In the genomic region with DNA sequence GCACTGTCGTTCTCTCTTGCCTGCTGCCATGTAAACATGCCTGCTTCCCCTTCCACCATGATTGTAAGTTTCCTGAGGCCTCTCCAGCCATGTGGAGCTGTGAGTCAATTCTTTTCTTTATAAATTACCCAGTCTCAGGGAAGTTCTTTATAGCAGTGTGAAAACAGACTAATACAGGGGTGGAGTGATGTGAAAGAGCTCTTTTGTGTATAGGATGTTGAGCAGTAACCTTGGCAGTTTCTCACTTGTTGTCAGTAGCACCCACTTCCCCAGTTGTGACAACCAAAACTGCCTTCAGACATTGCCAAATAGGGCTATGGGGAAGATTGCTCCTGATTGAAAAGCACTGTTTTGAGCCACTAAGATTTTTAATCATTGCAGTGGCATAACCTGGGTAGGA, we compare ENCODE assay signal across 25 cellular contexts.
DNase-seq lines count a peak whose midpoint lies in the region; ATAC-seq, FAIRE-seq and TF ChIP-seq lines count a peak whose summit lies in the region.
"Had no signal": no experiment of that assay in that cellular context is flagged by ENCODE, and none has a peak within 500 bp of the region (broad histone marks: within the 10 kb centered on the region; RNA-seq: fewer than 3 reads in every experiment).

No MANE protein-coding gene starts in this region.

- no peak overlapping the region for H3K4me3 ChIP-seq in Peyer's patch
- H3K4me3 ChIP-seq: ascending aorta, dorsolateral prefrontal cortex, K562, prostate gland, stomach, transverse colon had no signal

- H3K9me3 ChIP-seq in H9 (ENCODE audit: control insufficient read depth, low read depth, low read length) (no peaks in the 10 kb centered on the region), Peyer's patch (no peaks in the 10 kb centered on the region)
- H3K9me3 ChIP-seq: ascending aorta, prostate gland, stomach, transverse colon had no signal

- H3K9ac ChIP-seq in H9 (ENCODE audit: extremely low read depth, insufficient read length, low read length): no peak overlapping the region

- H3K56ac ChIP-seq in H9 (ENCODE audit: insufficient read length, low read depth, low read length): no peak overlapping the region

- no peak overlapping the region for H2AK5ac ChIP-seq in H9 (ENCODE audit: insufficient read length, low read length)

- H3K4me3 Mint-ChIP-seq in H9: no peak overlapping the region
- peak overlapping the region; percentile 38 to 70 (median 67) for H3K4me3 Mint-ChIP-seq in immature natural killer cell
- H3K4me3 Mint-ChIP-seq: activated naive CD8-positive, alpha-beta T cell had no signal

- H3K79me2 ChIP-seq in H9 (ENCODE audit: insufficient read depth, low read length): no peaks in the 10 kb centered on the region

- H3K9me3 Mint-ChIP-seq in H9: peaks cover 0 to 3% of the 10 kb centered on the region in 2 experiments; a peak in 1 of 5 replicates
- H3K9me3 Mint-ChIP-seq in immature natural killer cell: peaks cover 0 to 8% (median under 1%) of the 10 kb centered on the region in 6 donors

- H3K27me3 ChIP-seq in H9 (ENCODE audit: insufficient read depth, low read length) (no peaks in the 10 kb centered on the region), Peyer's patch (no peaks in the 10 kb centered on the region)
- H3K27me3 ChIP-seq: ascending aorta, dorsolateral prefrontal cortex, stomach, transverse colon had no signal

- H3K36me3 Mint-ChIP-seq in H9 (ENCODE audit: insufficient read depth in 1 of 3, low read depth in 3 of 3): no peaks in the 10 kb centered on the region; a peak in 1 of 7 replicates
- no peaks in the 10 kb centered on the region for H3K36me3 Mint-ChIP-seq in immature natural killer cell
- H3K36me3 Mint-ChIP-seq: activated naive CD8-positive, alpha-beta T cell had no signal

- peaks cover 5% of the 10 kb centered on the region for H3K27me3 Mint-ChIP-seq in H9 (ENCODE audit: low read depth)
- H3K27me3 Mint-ChIP-seq in immature natural killer cell (ENCODE audit: low read depth in 3 of 3): no peaks in the 10 kb centered on the region
- H3K27me3 Mint-ChIP-seq: activated naive CD8-positive, alpha-beta T cell had no signal

- peaks cover 5% of the 10 kb centered on the region; the same call in 1 of the 2 replicates for H3K4me1 ChIP-seq in H9 (ENCODE audit: insufficient read depth, low read length)
- no peaks in the 10 kb centered on the region for H3K4me1 ChIP-seq in Peyer's patch
- H3K4me1 ChIP-seq: ascending aorta, prostate gland, stomach, transverse colon had no signal

- no peak overlapping the region for H2BK120ac ChIP-seq in H9 (ENCODE audit: low read depth, low read length, poor library complexity, severe bottlenecking)

- H3K23ac ChIP-seq in H9 (ENCODE audit: insufficient read length, low read depth, low read length): no peak overlapping the region

- H3K4me1 Mint-ChIP-seq in H9: peaks cover 16 to 17% of the 10 kb centered on the region in 2 experiments
- peaks cover 69 to 98% of the 10 kb centered on the region in 2 donors for H3K4me1 Mint-ChIP-seq in immature natural killer cell

- WGBS in H9 (ENCODE audit: extremely low coverage, insufficient read length, low lambda C conversion rate): no CpG with 5 or more reads among the region's 1 CpG

- H4K91ac ChIP-seq in H9 (ENCODE audit: insufficient read length, low read depth, low read length): no peak overlapping the region

- H3K79me1 ChIP-seq in H9 (ENCODE audit: insufficient read depth, low read depth, low read length, poor library complexity, severe bottlenecking): no peaks in the 10 kb centered on the region

- H3K36me3 ChIP-seq in Peyer's patch: no peaks in the 10 kb centered on the region
- H3K36me3 ChIP-seq: ascending aorta, prostate gland, stomach, transverse colon had no signal

- TF ChIP-seq CTCF in H9 (conservative IDR thresholded peaks at IDR 0.05) (no peak), Peyer's patch (IDR thresholded peaks at IDR 0.05) (no peak)

- H2BK12ac ChIP-seq in H9 (ENCODE audit: insufficient read length, low read depth, low read length): no peak overlapping the region

- H2BK5ac ChIP-seq in H9 (ENCODE audit: insufficient read length, low read length): no peak overlapping the region

- H3K27ac ChIP-seq in H9 (ENCODE audit: insufficient read length, low read depth, low read length): no peak overlapping the region
- no peak overlapping the region for H3K27ac ChIP-seq in Peyer's patch
- H3K27ac ChIP-seq: ascending aorta, dorsolateral prefrontal cortex, prostate gland, stomach, transverse colon had no signal

- no peak overlapping the region for H3T11ph ChIP-seq in H9 (ENCODE audit: low read length)

- no peak overlapping the region for H3K18ac ChIP-seq in H9 (ENCODE audit: insufficient read length, low read depth, low read length)

- ATAC-seq in GM19467 (IDR thresholded peaks at IDR 0.05; ENCODE audit: unreplicated experiment): no peak
- ATAC-seq in HG03342 (IDR thresholded peaks at IDR 0.05; ENCODE audit: unreplicated experiment): no peak
- ATAC-seq in left lobe of liver: no peak
- ATAC-seq: HCT116, K562 had no signal

- no peaks in the 10 kb centered on the region for H4K20me1 ChIP-seq in H9 (ENCODE audit: control insufficient read depth, insufficient read depth, insufficient read length)

- H3K27ac Mint-ChIP-seq in H9 (peak overlapping the region in 2 of 3 experiments; percentile 30 to 57; a peak in 2 of 7 replicates), immature natural killer cell (peak overlapping the region; percentile 89 to 97 (median 93))
- H3K27ac Mint-ChIP-seq: activated naive CD8-positive, alpha-beta T cell had no signal

- H3K4me2 ChIP-seq in H9 (ENCODE audit: insufficient read depth, insufficient read length, low read length): no peak overlapping the region

- H2BK15ac ChIP-seq in H9 (ENCODE audit: low read depth, low read length): no peak overlapping the region

- no peak overlapping the region for H2AFZ ChIP-seq in H9 (ENCODE audit: low read length)

- H3K23me2 ChIP-seq in H9 (ENCODE audit: insufficient read length, low read depth, low read length, poor library complexity, severe bottlenecking): no peaks in the 10 kb centered on the region

- FAIRE-seq in GM12892 (lab: Jason Lieb, UNC): peak; percentile 5
- FAIRE-seq: endothelial cell of umbilical vein, K562 had no signal

- no peak overlapping the region for H4K8ac ChIP-seq in H9 (replicated peaks; ENCODE audit: insufficient read length, low read depth, low read length)

- TF ChIP-seq POLR2A in GM12892 (IDR thresholded peaks at IDR 0.05; ENCODE audit: low read depth, low read length): no peak
- no peak for TF ChIP-seq POLR2A in Peyer's patch (IDR thresholded peaks at IDR 0.05)

- H3K14ac ChIP-seq in H9 (ENCODE audit: insufficient read depth, low read length): no peak overlapping the region

- H4K5ac ChIP-seq in H9 (ENCODE audit: insufficient read length, low read depth, low read length): no peak overlapping the region

- H3K4ac ChIP-seq in H9 (ENCODE audit: low read depth, low read length): no peak overlapping the region

- no peak overlapping the region for H2BK20ac ChIP-seq in H9 (ENCODE audit: low read depth, low read length, poor library complexity, severe bottlenecking)

- DNase-seq in GM12892 (ENCODE audit: insufficient read length) (no peak), H9 (no peak), NOMO-1 treated with dmso at 0.1 percent for 144 hours (lab: John Stamatoyannopoulos, UW; ENCODE audit: unreplicated experiment) (peak; percentile 41), immature natural killer cell (peak; percentile 47 to 64 (median 51)), left lobe of liver (ENCODE audit: low spot score) (no peak), Peyer's patch (no peak)
- DNase-seq: activated CD4-positive, alpha-beta T cell treated with anti-CD3 and anti-CD28 coated beads, Interleukin-2, amount 50 U/mL, for 4 hours; activated CD4-positive, CD25-positive, alpha-beta regulatory T cell; C1 segment of cervical spinal cord; central memory CD4-positive, alpha-beta T cell; dorsolateral prefrontal cortex; NCI-H1694 treated with DMSO at 0.1 percent for 48 hours; NCI-H2171 treated with DMSO at 0.1 percent for 48 hours; NCI-H524 treated with DMSO at 0.1 percent for 48 hours; stomach; T1000; transverse colon had no signal

Comparison
In these comparisons a context has a peak if more than half of its experiments do, and no peak if none do; other contexts are left out.
1. DNase-seq: peak in NOMO-1 treated with dmso at 0.1 percent for 144 hours (single experiment) and immature natural killer cell (3 of 3); none in GM12892 (single experiment), H9 (single experiment), left lobe of liver (single experiment) and Peyer's patch (0 of 3).
2. H3K4me3 Mint-ChIP-seq: peak in immature natural killer cell (5 of 5); none in H9 (0 of 2).